ENCODE assay signal across 16 cellular contexts in genomic region chr1:207965602-207966387, GRCh38. TPM values are rescaled to one million over a fixed set of nuclear protein-coding genes. Genes with fewer than 3 reads are reported as not detected.
"Had no signal": no experiment of that assay in that cellular context is flagged by ENCODE, and none has a peak within 500 bp of the region (broad histone marks: within the 10 kb centered on the region; RNA-seq: fewer than 3 reads in every experiment).

No MANE protein-coding gene starts in this region.

- ATAC-seq: activated CD4-positive, CD25-positive, alpha-beta regulatory T cell treated with anti-CD3 and anti-CD28 coated beads, Interleukin-2, amount 50 U/mL, for 24 hours; activated T-cell treated with anti-CD3 and anti-CD28 coated beads, Interleukin-2, amount 50 U/mL, for 4 hours; esophagus mucosa; left lobe of liver; mucosa of descending colon; naive thymus-derived CD8-positive, alpha-beta T cell; stimulated activated naive CD8-positive, alpha-beta T cell treated with anti-CD3 and anti-CD28 coated beads, Interleukin-15, amount 100 ng/mL, for 72 hours had no signal

- H3K27me3 ChIP-seq: breast epithelium had no signal

- H3K9me3 ChIP-seq: breast epithelium, mucosa of descending colon, thoracic aorta had no signal

- H3K9me3 Mint-ChIP-seq: activated T-cell treated with anti-CD3 and anti-CD28 coated beads, Interleukin-2, amount 50 U/mL, for 4 hours; naive thymus-derived CD8-positive, alpha-beta T cell; stimulated activated naive CD8-positive, alpha-beta T cell treated with anti-CD3 and anti-CD28 coated beads, Interleukin-15, amount 100 ng/mL, for 72 hours had no signal

- H3K36me3 ChIP-seq: breast epithelium, thoracic aorta had no signal

- H3K27ac Mint-ChIP-seq: activated naive CD8-positive, alpha-beta T cell; stimulated activated naive CD8-positive, alpha-beta T cell treated with anti-CD3 and anti-CD28 coated beads, Interleukin-15, amount 100 ng/mL, for 72 hours had no signal

- DNase-seq: activated CD4-positive, alpha-beta T cell treated with anti-CD3 and anti-CD28 coated beads, Interleukin-2, amount 50 U/mL, for 48 hours; activated effector memory CD4-positive, alpha-beta T cell treated with anti-CD3 and anti-CD28 coated beads, Interleukin-2, amount 50 U/mL, for 16 hours; activated T-cell treated with anti-CD3 and anti-CD28 coated beads, Interleukin-2, amount 50 U/mL, for 4 hours; anterior cingulate cortex; head of caudate nucleus; islet precursor cell; mucosa of descending colon; naive thymus-derived CD8-positive, alpha-beta T cell; stimulated activated CD4-positive, alpha-beta T cell treated with anti-CD3 and anti-CD28 coated beads, Interleukin-4, amount 100 ng/mL, for 4 hours; stimulated activated naive CD8-positive, alpha-beta T cell treated with anti-CD3 and anti-CD28 coated beads, Interleukin-15, amount 100 ng/mL, for 72 hours had no signal

- H3K4me3 ChIP-seq: breast epithelium, mucosa of descending colon, thoracic aorta had no signal

- H3K36me3 Mint-ChIP-seq: activated naive CD8-positive, alpha-beta T cell; naive thymus-derived CD8-positive, alpha-beta T cell had no signal

- H3K27ac ChIP-seq: thoracic aorta had no signal

- H3K4me1 ChIP-seq: breast epithelium had no signal

- H3K4me3 Mint-ChIP-seq: activated naive CD8-positive, alpha-beta T cell; activated T-cell treated with anti-CD3 and anti-CD28 coated beads, Interleukin-2, amount 50 U/mL, for 4 hours; stimulated activated naive CD8-positive, alpha-beta T cell treated with anti-CD3 and anti-CD28 coated beads, Interleukin-15, amount 100 ng/mL, for 72 hours had no signal

RNA-seq across cellular contexts. Expression of gene CD34, which starts 54.9 kb away (rescaled TPM):
- total RNA-seq: naive thymus-derived CD8-positive, alpha-beta T cell had no signal
- polyA plus RNA-seq: naive thymus-derived CD8-positive, alpha-beta T cell had no signal
